11 cellular contexts compared by ENCODE assay signal in genomic region chr6:136403166-136403980, GRCh38.
DNase-seq lines count a peak whose midpoint lies in the region; ATAC-seq and TF ChIP-seq lines count a peak whose summit lies in the region.
"Had no signal": no experiment of that assay in that cellular context is flagged by ENCODE, and none has a peak within 500 bp of the region (broad histone marks: within the 10 kb centered on the region; RNA-seq: fewer than 3 reads in every experiment).

No MANE protein-coding gene starts in this region.

- no peak for TF ChIP-seq POLR2A in body of pancreas (IDR thresholded peaks at IDR 0.05)

- peaks cover 14% of the 10 kb centered on the region for H3K4me1 ChIP-seq in body of pancreas
- H3K4me1 ChIP-seq: psoas muscle had no signal

- no peaks in the 10 kb centered on the region for H3K36me3 ChIP-seq in body of pancreas (replicated peaks in 1 of 2; ENCODE audit: insufficient read depth in 1 of 2, low read depth in 2 of 2)

- no peaks in the 10 kb centered on the region for H3K9me3 ChIP-seq in body of pancreas
- H3K9me3 ChIP-seq: psoas muscle had no signal

- H3K27ac ChIP-seq in body of pancreas: peak overlapping the region in 1 of 4 donors; percentile 27
- H3K27ac ChIP-seq: psoas muscle had no signal

- intact Hi-C loops in body of pancreas (cut with DNase I): no loop called here
- intact Hi-C loops in sciatic nerve (cut with DNase I): no loop called here

- DNase-seq in Ammon's horn (ENCODE audit: low spot score) (peak; percentile 76), MV-4-11 (lab: John Stamatoyannopoulos, UW) (peak; percentile 68), body of pancreas (peak in 1 of 4 donors; percentile 21), medulla oblongata (ENCODE audit: extremely low spot score) (peak; percentile 62), sciatic nerve (ENCODE audit: low spot score) (no peak), DMS 273 (lab: John Stamatoyannopoulos, UW; ENCODE audit: unreplicated experiment) (no peak)
- DNase-seq in activated naive CD4-positive, alpha-beta T cell (lab: John Stamatoyannopoulos, UW): no peak
- DNase-seq: activated CD8-positive, alpha-beta memory T cell treated with anti-CD3 and anti-CD28 coated beads, Interleukin-2, amount 50 U/mL, for 4 hours; NCI-H510A treated with DMSO at 0.1 percent for 48 hours; psoas muscle had no signal

- TF ChIP-seq CTCF in body of pancreas (IDR thresholded peaks at IDR 0.05): no peak

- ATAC-seq in body of pancreas (peak; percentile 45), sciatic nerve (no peak), HG03159 (IDR thresholded peaks at IDR 0.05; ENCODE audit: unreplicated experiment) (no peak)

- WGBS in body of pancreas, 2 donors: 78 to 83% methylated on average over 6 of the region's 6 CpGs

- H3K4me3 ChIP-seq in body of pancreas: no peak overlapping the region
- H3K4me3 ChIP-seq: psoas muscle had no signal

- no peaks in the 10 kb centered on the region for H3K27me3 ChIP-seq in body of pancreas

Comparison
In these comparisons a context has a peak if more than half of its experiments do, and no peak if none do; other contexts are left out.
1. DNase-seq: peak in Ammon's horn (single experiment), MV-4-11 (single experiment) and medulla oblongata (single experiment); none in sciatic nerve (single experiment), activated naive CD4-positive, alpha-beta T cell (0 of 4) and DMS 273 (single experiment).